8 cellular contexts compared by ENCODE assay signal in the genomic region with DNA sequence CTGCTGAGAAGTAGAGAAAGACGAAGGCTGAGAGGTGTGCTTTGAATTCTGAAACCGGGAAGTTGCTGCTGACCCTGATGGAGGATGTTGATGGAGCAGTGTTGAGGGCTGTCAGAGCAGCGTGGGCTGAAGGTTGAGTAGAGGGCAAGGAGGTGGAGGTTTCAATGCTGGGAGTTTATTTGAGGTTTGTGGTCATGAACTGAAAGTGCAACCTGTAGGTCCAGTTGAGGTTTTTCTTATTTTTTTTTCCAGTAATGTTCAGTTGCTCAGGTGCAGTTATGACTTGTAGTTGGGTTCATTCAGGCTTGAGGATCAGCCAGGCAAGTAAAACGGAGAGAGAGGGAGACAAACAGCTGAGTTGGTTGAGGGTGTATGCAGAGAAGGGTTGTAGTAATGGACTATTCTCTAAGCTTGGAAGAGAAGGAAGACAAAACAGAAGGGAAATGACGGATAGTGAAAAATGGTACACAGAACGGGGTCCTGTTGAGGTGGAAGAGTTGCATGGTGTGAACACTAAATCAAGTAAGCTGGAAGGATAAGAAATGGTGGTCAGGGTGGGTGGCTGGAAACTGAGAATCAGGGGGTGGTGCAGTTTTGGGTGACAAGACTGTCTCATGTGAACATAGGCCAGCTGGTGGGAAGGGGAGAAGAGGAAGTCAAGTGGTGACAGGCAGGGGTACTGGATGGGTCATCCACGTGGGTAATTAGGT. TPM values are rescaled to one million over a fixed set of nuclear protein-coding genes. Genes with fewer than 3 reads are reported as not detected.
A peak's percentile ranks its signal among the peaks of the same experiment; 100 is the strongest.
DNase-seq lines count a peak whose midpoint lies in the region; ATAC-seq and TF ChIP-seq lines count a peak whose summit lies in the region.

No MANE protein-coding gene starts in this region.

- BruUV-seq in MCF 10A (replicated peaks; lab: Mats Ljungman, UMichigan) = no TSS peak

- no peak overlapping the region for H3K27ac ChIP-seq in right atrium auricular region

- peak; percentile 75 for ATAC-seq in HG03159 (IDR thresholded peaks at IDR 0.05; ENCODE audit: unreplicated experiment)
- peak; percentile 87 to 89 for ATAC-seq in activated T-cell treated with anti-CD3 and anti-CD28 coated beads, Interleukin-2, amount 50 U/mL, for 4 hours

- DNase-seq in activated CD4-positive, alpha-beta T cell treated with anti-CD3 and anti-CD28 coated beads for 24 hours (ENCODE audit: low read depth in 2 of 2) = peak; percentile 29 to 49
- no peak for DNase-seq in activated CD4-positive, alpha-beta T cell treated with anti-CD3 and anti-CD28 coated beads, Interleukin-2, amount 50 U/mL, for 1 hour
- DNase-seq in activated T-cell treated with anti-CD3 and anti-CD28 coated beads, Interleukin-2, amount 50 U/mL, for 4 hours = no peak
- peak; percentile 60 to 62 for DNase-seq in stimulated activated CD8-positive, alpha-beta memory T cell treated with anti-CD3 and anti-CD28 coated beads, Interleukin-15, amount 100 ng/mL, for 48 hours (ENCODE audit: low read depth in 2 of 2)
- no peak for DNase-seq in MCF 10A (ENCODE audit: unreplicated experiment)
- no peak for DNase-seq in lower leg skin (ENCODE audit: low spot score in 2 of 2)
- no peak for DNase-seq in right atrium auricular region (ENCODE audit: low spot score)

- no peaks in the 10 kb centered on the region for H3K36me3 ChIP-seq in right atrium auricular region

- peaks cover 21% of the 10 kb centered on the region for H3K4me1 Mint-ChIP-seq in activated T-cell treated with anti-CD3 and anti-CD28 coated beads, Interleukin-2, amount 50 U/mL, for 4 hours (ENCODE audit: low read depth)
- H3K4me1 Mint-ChIP-seq in MCF 10A (ENCODE audit: insufficient read depth, unreplicated experiment) = no peaks in the 10 kb centered on the region

- POLR2A ChIA-PET in MCF 10A (lab: Yijun Ruan, JAX) = interaction anchor here (0.6 kb wide), 1 partner anchor 271 kb away, joined by 4 read pairs; no protein-coding TSS in a partner anchor

- TF ChIP-seq CTCF in MCF 10A (IDR thresholded peaks at IDR 0.05; ENCODE audit: unreplicated experiment) (no peak), lower leg skin (IDR thresholded peaks at IDR 0.05) (no peak), right atrium auricular region (IDR thresholded peaks at IDR 0.05) (no peak)

- WGBS in lower leg skin, 2 donors = 69 to 70% methylated on average over 7 of the region's 7 CpGs

- no peaks in the 10 kb centered on the region for H3K36me3 Mint-ChIP-seq in activated T-cell treated with anti-CD3 and anti-CD28 coated beads, Interleukin-2, amount 50 U/mL, for 4 hours (ENCODE audit: insufficient read depth)
- no peaks in the 10 kb centered on the region for H3K36me3 Mint-ChIP-seq in MCF 10A (ENCODE audit: insufficient read depth, unreplicated experiment)

- H3K27ac Mint-ChIP-seq in MCF 10A (ENCODE audit: low read depth, unreplicated experiment) = no peak overlapping the region

- H3K9me3 ChIP-seq in right atrium auricular region = no peaks in the 10 kb centered on the region

- no peak overlapping the region for H3K4me3 ChIP-seq in lower leg skin (ENCODE audit: low read depth, poor library complexity, severe bottlenecking)
- no peak overlapping the region for H3K4me3 ChIP-seq in right atrium auricular region

- intact Hi-C loops in MCF 10A (cut with micrococcal nuclease) = no loop called here
- intact Hi-C loops in lower leg skin (cut with DNase I; ENCODE audit: low total_unique reads) = no loop called here

- no peaks in the 10 kb centered on the region for H3K27me3 Mint-ChIP-seq in activated T-cell treated with anti-CD3 and anti-CD28 coated beads, Interleukin-2, amount 50 U/mL, for 4 hours (ENCODE audit: low read depth)
- no peaks in the 10 kb centered on the region for H3K27me3 Mint-ChIP-seq in MCF 10A (ENCODE audit: insufficient read depth, unreplicated experiment)

- no peak for TF ChIP-seq POLR2A in lower leg skin (IDR thresholded peaks at IDR 0.05)

- CTCF ChIA-PET in MCF 10A (lab: Yijun Ruan, JAX) = no interaction called here

- no peaks in the 10 kb centered on the region for H3K27me3 ChIP-seq in right atrium auricular region

- H3K4me3 Mint-ChIP-seq in activated T-cell treated with anti-CD3 and anti-CD28 coated beads, Interleukin-2, amount 50 U/mL, for 4 hours = peak overlapping the region; percentile 46
- H3K4me3 Mint-ChIP-seq in MCF 10A (ENCODE audit: unreplicated experiment) = no peak overlapping the region

- H3K4me1 ChIP-seq in right atrium auricular region = no peaks in the 10 kb centered on the region

- no peaks in the 10 kb centered on the region for H3K9me3 Mint-ChIP-seq in activated T-cell treated with anti-CD3 and anti-CD28 coated beads, Interleukin-2, amount 50 U/mL, for 4 hours
- H3K9me3 Mint-ChIP-seq in MCF 10A (ENCODE audit: unreplicated experiment) = no peaks in the 10 kb centered on the region

RNA-seq across cellular contexts. Expression of a gene that starts 8.7 kb away (rescaled TPM):
- 10 to 100 TPM; 71.3 to 73.0 (median 72.2) TPM for total RNA-seq in activated T-cell treated with anti-CD3 and anti-CD28 coated beads, Interleukin-2, amount 50 U/mL, for 4 hours
- 65.1 and 78.5 TPM in 2 replicates for total RNA-seq in MCF 10A (2022)
- total RNA-seq in lower leg skin = 10 to 100 TPM; 72.3 to 84.3 (median 78.5) TPM
- 10 to 100 TPM; 39.5 to 58.5 TPM for total RNA-seq in right atrium auricular region

RNA-seq across cellular contexts. Expression of a gene that starts 58.5 kb away (rescaled TPM):
- 1 to 10 TPM; 4.1 to 8.8 (median 6.1) TPM for total RNA-seq in activated T-cell treated with anti-CD3 and anti-CD28 coated beads, Interleukin-2, amount 50 U/mL, for 4 hours
- total RNA-seq in MCF 10A (2022) (not detected in 2 replicates), lower leg skin (under 1 TPM in 2 of 4 donors, not detected in 2; 0.16 to 0.56 TPM), right atrium auricular region (not detected)

Comparison
In these comparisons a context has a peak if more than half of its experiments do, and no peak if none do; other contexts are left out.
1. DNase-seq: peak in activated CD4-positive, alpha-beta T cell treated with anti-CD3 and anti-CD28 coated beads for 24 hours (2 of 2) and stimulated activated CD8-positive, alpha-beta memory T cell treated with anti-CD3 and anti-CD28 coated beads, Interleukin-15, amount 100 ng/mL, for 48 hours (2 of 2); none in activated CD4-positive, alpha-beta T cell treated with anti-CD3 and anti-CD28 coated beads, Interleukin-2, amount 50 U/mL, for 1 hour (single experiment), activated T-cell treated with anti-CD3 and anti-CD28 coated beads, Interleukin-2, amount 50 U/mL, for 4 hours (single experiment), MCF 10A (single experiment), lower leg skin (0 of 2) and right atrium auricular region (single experiment).